Comparison of ENCODE assay signal across 13 cellular contexts in genomic region chr15:70783610-70784021, GRCh38. TPM values are rescaled to one million over a fixed set of nuclear protein-coding genes. Genes with fewer than 3 reads are reported as not detected.
A peak's percentile ranks its signal among the peaks of the same experiment; 100 is the strongest.
DNase-seq lines count a peak whose midpoint lies in the region; TF ChIP-seq lines count a peak whose summit lies in the region.
"Had no signal": no experiment of that assay in that cellular context is flagged by ENCODE, and none has a peak within 500 bp of the region (broad histone marks: within the 10 kb centered on the region; RNA-seq: fewer than 3 reads in every experiment).

No MANE protein-coding gene starts in this region.

- POLR2A ChIA-PET in PC-9 (lab: Charles Lee; ENCODE audit: unreplicated experiment) = interaction anchor here (0.6 kb wide), 1 partner anchor 149 kb away, joined by 3 read pairs; no protein-coding TSS in a partner anchor

- no peak overlapping the region for H2BK5ac ChIP-seq in mesenchymal stem cell (ENCODE audit: low read depth, low read length, poor library complexity, severe bottlenecking)

- H3K9me3 ChIP-seq in PC-9 (ENCODE audit: insufficient read depth, low read depth) = no peaks in the 10 kb centered on the region
- no peaks in the 10 kb centered on the region for H3K9me3 ChIP-seq in colonic mucosa
- H3K9me3 ChIP-seq in mesenchymal stem cell (ENCODE audit: control insufficient read depth, low read length) = no peaks in the 10 kb centered on the region
- H3K9me3 ChIP-seq in neural progenitor cell (ENCODE audit: low read depth) = no peaks in the 10 kb centered on the region

- H3K36me3 ChIP-seq in PC-9 (ENCODE audit: low read depth) = no peaks in the 10 kb centered on the region
- no peaks in the 10 kb centered on the region for H3K36me3 ChIP-seq in colonic mucosa
- H3K36me3 ChIP-seq in mesenchymal stem cell (ENCODE audit: control insufficient read depth in 1 of 2, insufficient read depth in 2 of 2, low read depth in 1 of 2, low read length in 2 of 2) = no peaks in the 10 kb centered on the region
- no peaks in the 10 kb centered on the region for H3K36me3 ChIP-seq in neural progenitor cell

- WGBS in mesenchymal stem cell = 60% methylated on average over 1 of the region's 6 CpGs

- H3K4me1 Mint-ChIP-seq in neural progenitor cell = no peaks in the 10 kb centered on the region

- H3K9ac ChIP-seq in colonic mucosa (ENCODE audit: low read depth in 2 of 2, low read length in 2 of 2) (no peak overlapping the region), mesenchymal stem cell (ENCODE audit: low read length) (no peak overlapping the region), neural progenitor cell (no peak overlapping the region)

- H3K4ac ChIP-seq in mesenchymal stem cell (ENCODE audit: low read depth in 1 of 2, low read length in 2 of 2) = no peak overlapping the region

- H2BK120ac ChIP-seq in mesenchymal stem cell (ENCODE audit: low read depth, low read length) = no peak overlapping the region

- no peaks in the 10 kb centered on the region for H3K27me3 ChIP-seq in PC-9 (ENCODE audit: insufficient read depth, low read depth)
- no peaks in the 10 kb centered on the region for H3K27me3 ChIP-seq in colonic mucosa
- H3K27me3 ChIP-seq in mesenchymal stem cell (ENCODE audit: control insufficient read depth in 1 of 2, insufficient read depth in 1 of 2, low read length in 2 of 2) = no peaks in the 10 kb centered on the region
- no peaks in the 10 kb centered on the region for H3K27me3 ChIP-seq in neural progenitor cell

- H3K14ac ChIP-seq in mesenchymal stem cell (ENCODE audit: low read length in 2 of 2) = no peak overlapping the region

- H2AFZ ChIP-seq in PC-9 = no peak overlapping the region
- no peak overlapping the region for H2AFZ ChIP-seq in mesenchymal stem cell (ENCODE audit: low read depth, low read length)
- no peak overlapping the region for H2AFZ ChIP-seq in neural progenitor cell (replicated peaks)

- no peak overlapping the region for H3K4me3 Mint-ChIP-seq in neural progenitor cell
- H3K4me3 Mint-ChIP-seq: stimulated activated naive CD8-positive, alpha-beta T cell treated with anti-CD3 and anti-CD28 coated beads, Interleukin-15, Interleukin-2, amounts not matched to agents 100 ng/mL and 50 ng/mL, for 24 hours had no signal

- H3K4me3 ChIP-seq in PC-9 (no peak overlapping the region), colonic mucosa (no peak overlapping the region), mesenchymal stem cell (ENCODE audit: insufficient read depth in 1 of 2, low read depth in 1 of 2, low read length in 2 of 2) (peak overlapping the region in 1 of 2 experiments; percentile 7), neural progenitor cell (no peak overlapping the region)

- no peak overlapping the region for H4K8ac ChIP-seq in mesenchymal stem cell (ENCODE audit: low read length)

- H3K4me1 ChIP-seq in PC-9 (replicated peaks; ENCODE audit: insufficient read depth) (peaks cover 52% of the 10 kb centered on the region), colonic mucosa (no peaks in the 10 kb centered on the region), mesenchymal stem cell (ENCODE audit: control insufficient read depth, insufficient read depth, low read depth, low read length) (peaks cover 5% of the 10 kb centered on the region), neural progenitor cell (no peaks in the 10 kb centered on the region)

- no TSS peak for BruUV-seq in PC-9 (replicated peaks; lab: Mats Ljungman, UMichigan)

- H4K20me1 ChIP-seq in PC-9 (ENCODE audit: insufficient read depth) (no peaks in the 10 kb centered on the region), neural progenitor cell (ENCODE audit: low read depth) (no peaks in the 10 kb centered on the region)

- intact Hi-C loops in PC-9 (cut with micrococcal nuclease; ENCODE audit: unreplicated experiment) (no loop called here), colonic mucosa (cut with DNase I) (no loop called here)

- peaks cover 5% of the 10 kb centered on the region for H3K27me3 Mint-ChIP-seq in neural progenitor cell (ENCODE audit: insufficient read depth, low read depth)

- no peaks in the 10 kb centered on the region for H3K79me2 ChIP-seq in PC-9 (ENCODE audit: low read depth)
- no peaks in the 10 kb centered on the region for H3K79me2 ChIP-seq in neural progenitor cell (ENCODE audit: low read depth)

- H3K27ac ChIP-seq in PC-9 = peak overlapping the region; percentile 37; the same call in 1 of the 2 replicates
- H3K27ac ChIP-seq in colonic mucosa = peak overlapping the region; percentile 32
- peak overlapping the region; percentile 0 for H3K27ac ChIP-seq in mesenchymal stem cell (ENCODE audit: low read length, poor library complexity, severe bottlenecking)
- H3K27ac ChIP-seq in neural progenitor cell = no peak overlapping the region

- H2BK12ac ChIP-seq in mesenchymal stem cell (ENCODE audit: low read length in 2 of 2) = no peak overlapping the region

- no peak overlapping the region for H2BK15ac ChIP-seq in mesenchymal stem cell (ENCODE audit: low read depth, poor library complexity, severe bottlenecking)

- no peak for TF ChIP-seq CTCF in PC-9 (conservative IDR thresholded peaks at IDR 0.05)
- no peak for TF ChIP-seq CTCF in colonic mucosa (IDR thresholded peaks at IDR 0.05)
- TF ChIP-seq CTCF in neural progenitor cell (IDR thresholded peaks at IDR 0.05) = no peak

- no peak overlapping the region for H3K18ac ChIP-seq in mesenchymal stem cell (ENCODE audit: low read depth in 1 of 2, low read length in 2 of 2)

- no peak overlapping the region for H4K91ac ChIP-seq in mesenchymal stem cell (ENCODE audit: low read length)

- H3K36me3 Mint-ChIP-seq in neural progenitor cell = no peaks in the 10 kb centered on the region

- H3F3A ChIP-seq in PC-9 (ENCODE audit: insufficient read depth, low read depth) (peaks cover 27% of the 10 kb centered on the region), neural progenitor cell (ENCODE audit: low read depth) (no peaks in the 10 kb centered on the region)

- peak overlapping the region; percentile 29 for H3K4me2 ChIP-seq in PC-9
- H3K4me2 ChIP-seq in mesenchymal stem cell (ENCODE audit: low read length, poor library complexity, severe bottlenecking) = no peak overlapping the region
- H3K4me2 ChIP-seq in neural progenitor cell = no peak overlapping the region

- CTCF ChIA-PET in PC-9 (lab: Charles Lee) = interaction anchor here (0.6 to 0.7 kb wide), 2 partner anchors 20 to 30 kb away, joined by 3 to 4 read pairs; partner anchors contain the start of gene UACA

- no peaks in the 10 kb centered on the region for H3K9me3 Mint-ChIP-seq in neural progenitor cell
- H3K9me3 Mint-ChIP-seq: stimulated activated naive CD8-positive, alpha-beta T cell treated with anti-CD3 and anti-CD28 coated beads, Interleukin-15, Interleukin-2, amounts not matched to agents 100 ng/mL and 50 ng/mL, for 24 hours had no signal

- no peak overlapping the region for H3K23ac ChIP-seq in mesenchymal stem cell (ENCODE audit: low read length in 2 of 2)

- H3K9me2 ChIP-seq in PC-9 (ENCODE audit: insufficient read depth) = no peaks in the 10 kb centered on the region

- H2AK5ac ChIP-seq in mesenchymal stem cell (ENCODE audit: low read length, severe bottlenecking) = no peak overlapping the region

- DNase-seq in Daoy (ENCODE audit: low read depth) (peak; percentile 73), PC-9 (peak; percentile 46 to 68), colonic mucosa (peak; percentile 53), mesenchymal stem cell (peak; percentile 75), NCI-H187 (lab: John Stamatoyannopoulos, UW) (no peak), neural progenitor cell (ENCODE audit: low spot score) (no peak), MV-4-11 (lab: John Stamatoyannopoulos, UW) (no peak), SIG-M5 treated with dmso at 0.1 percent for 504 hours (lab: John Stamatoyannopoulos, UW; ENCODE audit: unreplicated experiment) (no peak)
- DNase-seq: activated naive CD4-positive, alpha-beta T cell treated with anti-CD3 and anti-CD28 coated beads, Interleukin-2, amount 50 U/mL, for 16 hours; Karpas-422; NCI-H2081 treated with DMSO at 0.1 percent for 48 hours; stimulated activated CD4-positive, alpha-beta T cell treated with anti-CD3 and anti-CD28 coated beads, Interleukin-4, amount 100 ng/mL, for 4 hours had no signal

- no peak overlapping the region for H3K27ac Mint-ChIP-seq in neural progenitor cell
- H3K27ac Mint-ChIP-seq: stimulated activated naive CD8-positive, alpha-beta T cell treated with anti-CD3 and anti-CD28 coated beads, Interleukin-15, Interleukin-2, amounts not matched to agents 100 ng/mL and 50 ng/mL, for 24 hours had no signal

- H3K79me1 ChIP-seq in mesenchymal stem cell (replicated peaks; ENCODE audit: low read length, poor library complexity, severe bottlenecking) = no peaks in the 10 kb centered on the region

RNA-seq across cellular contexts. Expression of gene UACA, which starts 20.3 kb away (rescaled TPM):
- total RNA-seq in Daoy (2014; rRNA removed; shearing (Covaris generic)) = 16.0 and 19.6 TPM in 2 replicates
- total RNA-seq in PC-9 (2021) (59.9 and 64.5 TPM in 2 replicates), colonic mucosa (10 to 100 TPM; 55.4 to 57.3 TPM), neural progenitor cell (ENCODE audit: low replicate concordance) (33.0 and 70.0 TPM in 2 replicates)
- polyA plus RNA-seq in mesenchymal stem cell (2013, experiment 1 of 2) = 56.0 TPM
- polyA plus RNA-seq in mesenchymal stem cell (2013, experiment 2 of 2) = 52.3 TPM

Comparison
In these comparisons a context has a peak if more than half of its experiments do, and no peak if none do; other contexts are left out.
1. DNase-seq: peak in Daoy (single experiment), PC-9 (2 of 2), colonic mucosa (single experiment) and mesenchymal stem cell (single experiment); none in NCI-H187 (0 of 2), neural progenitor cell (single experiment), MV-4-11 (single experiment) and SIG-M5 treated with dmso at 0.1 percent for 504 hours (single experiment).